ENCODE assay signal across 19 cellular contexts in genomic region chr18:26439537-26439936, GRCh38.
"Had no signal": no experiment of that assay in that cellular context is flagged by ENCODE, and none has a peak within 500 bp of the region (broad histone marks: within the 10 kb centered on the region; RNA-seq: fewer than 3 reads in every experiment).

No MANE protein-coding gene starts in this region.

- H3K27ac ChIP-seq: ovary, psoas muscle, sigmoid colon, thoracic aorta, upper lobe of left lung had no signal

- H3K27me3 ChIP-seq: ovary, sigmoid colon, tibial nerve, upper lobe of left lung had no signal

- FAIRE-seq: frontal cortex, keratinocyte, urothelium cell line had no signal

- ATAC-seq: natural killer cell, psoas muscle had no signal

- H3K9me3 ChIP-seq: ovary, psoas muscle, sigmoid colon, thoracic aorta, tibial nerve, upper lobe of left lung had no signal

- DNase-seq: cortex of kidney; effector CD4-positive, alpha-beta T cell; natural killer cell; occipital lobe; ovary; posterior cingulate gyrus; psoas muscle; right cardiac atrium; sigmoid colon; stimulated activated CD4-positive, alpha-beta T cell treated with anti-CD3 and anti-CD28 coated beads, Interleukin-4, amount 100 ng/mL, for 4 hours; stimulated activated naive CD8-positive, alpha-beta T cell treated with anti-CD3 and anti-CD28 coated beads, Interleukin-15, Interleukin-2, amounts not matched to agents 100 U/mL and 50 U/mL, for 24 hours; substantia nigra; upper lobe of left lung had no signal

- H3K4me1 ChIP-seq: psoas muscle, sigmoid colon had no signal

- H3K4me3 ChIP-seq: lung, ovary, psoas muscle, sigmoid colon, thoracic aorta, tibial nerve, upper lobe of left lung had no signal

- H3K36me3 ChIP-seq: ovary, sigmoid colon, thoracic aorta, tibial nerve, upper lobe of left lung had no signal
